Comparison of ENCODE assay signal across 2 cellular contexts in genomic region chr4:176268963-176269362, GRCh38.
TF ChIP-seq lines count a peak whose summit lies in the region.

Gene ASB5 (minus strand): TSS chr4:176269222. CDS start chr4:176269108, 114 bp downstream.

TF ChIP-seq in SK-N-SH, 30 proteins besides CTCF, POLR2A, EP300 and RAD21 (continued from another document):
- TF ChIP-seq TAF1 (IDR thresholded peaks at IDR 0.05; ENCODE audit: borderline replicate concordance, low read depth, low read length) (no peak), GABPA (IDR thresholded peaks at IDR 0.05; ENCODE audit: low read depth) (no peak), RFX5 (IDR thresholded peaks at IDR 0.05; ENCODE audit: low read length) (no peak), JUND (IDR thresholded peaks at IDR 0.05) (no peak), RXRA (IDR thresholded peaks at IDR 0.05; ENCODE audit: borderline replicate concordance, low read depth) (no peak), USF1 (IDR thresholded peaks at IDR 0.05; ENCODE audit: borderline replicate concordance, low read depth) (no peak), IRF3 (IDR thresholded peaks at IDR 0.05; ENCODE audit: low read depth, low read length) (no peak), TCF12 (IDR thresholded peaks at IDR 0.05) (no peak), ZBTB33 (IDR thresholded peaks at IDR 0.05; ENCODE audit: borderline replicate concordance, low read depth) (no peak), ELF1 (IDR thresholded peaks at IDR 0.05) (no peak), SIN3A (IDR thresholded peaks at IDR 0.05; ENCODE audit: borderline replicate concordance, low read depth, low read length) (no peak), CHD2 (IDR thresholded peaks at IDR 0.05; ENCODE audit: low read length, partially characterized antibody) (no peak), RCOR1 (IDR thresholded peaks at IDR 0.05; ENCODE audit: low read length) (no peak), TEAD4 (IDR thresholded peaks at IDR 0.05; ENCODE audit: borderline replicate concordance, insufficient read depth) (no peak)

TF ChIP-seq in SK-N-SH treated with all-trans-retinoic acid at 6 μM for 48 hours, 23 proteins besides CTCF, POLR2A, EP300 and RAD21 (continued from another document):
- TF ChIP-seq TSHZ2 (CRISPR knock-in tag; IDR thresholded peaks at IDR 0.05): no peak
